Comparison of ENCODE assay signal across 11 cellular contexts in genomic region chr3:79767194-79767952, GRCh38. TPM values are rescaled to one million over a fixed set of nuclear protein-coding genes. Genes with fewer than 3 reads are reported as not detected.
DNase-seq lines count a peak whose midpoint lies in the region; ATAC-seq and TF ChIP-seq lines count a peak whose summit lies in the region.
"Had no signal": no experiment of that assay in that cellular context is flagged by ENCODE, and none has a peak within 500 bp of the region (broad histone marks: within the 10 kb centered on the region; RNA-seq: fewer than 3 reads in every experiment).

No MANE protein-coding gene starts in this region.

- H3K27ac ChIP-seq in stomach smooth muscle (ENCODE audit: low read length), result no peak overlapping the region
- no peak overlapping the region for H3K27ac ChIP-seq in left lung
- no peak overlapping the region for H3K27ac ChIP-seq in body of pancreas
- H3K27ac ChIP-seq: 22Rv1, gastrocnemius medialis had no signal

- 1 to 7% methylated on average over 26 to 27 of the region's 27 CpGs for WGBS in body of pancreas, 2 donors

- TF ChIP-seq POLR2A in body of pancreas (IDR thresholded peaks at IDR 0.05), result no peak

- intact Hi-C loops in left lung (cut with DNase I), result no loop called here
- intact Hi-C loops in body of pancreas (cut with DNase I), result no loop called here

- H3K4me3 ChIP-seq in kidney epithelial cell (ENCODE audit: low read depth, low read length) (peak overlapping the region; percentile 39), stomach smooth muscle (ENCODE audit: low read length in 2 of 2) (peak overlapping the region; percentile 54 to 64), left lung (no peak overlapping the region), body of pancreas (no peak overlapping the region)

- peaks cover 4% of the 10 kb centered on the region for H3K4me1 ChIP-seq in stomach smooth muscle (ENCODE audit: control insufficient read depth, insufficient read depth, low read length)
- no peaks in the 10 kb centered on the region for H3K4me1 ChIP-seq in left lung
- peaks cover 4% of the 10 kb centered on the region for H3K4me1 ChIP-seq in body of pancreas
- H3K4me1 ChIP-seq: gastrocnemius medialis had no signal

- no peak overlapping the region for H3K9ac ChIP-seq in stomach smooth muscle (ENCODE audit: low read length in 2 of 2)

- DNase-seq in DMS 273 (lab: John Stamatoyannopoulos, UW; ENCODE audit: unreplicated experiment) (peak; percentile 2), DMS 273 treated with DMSO at 0.1 percent for 48 hours (lab: John Stamatoyannopoulos, UW) (no peak), astrocyte of the hippocampus (ENCODE audit: low read depth, low spot score) (peak; percentile 63), kidney epithelial cell (ENCODE audit: low read depth) (no peak), left lung (no peak), body of pancreas (no peak)
- no peak for DNase-seq in activated CD8-positive, alpha-beta memory T cell treated with anti-CD3 and anti-CD28 coated beads, Interleukin-2, amount 50 U/mL, for 4 hours
- DNase-seq: gastrocnemius medialis, NCI-H187 had no signal

- H3K9me3 ChIP-seq in stomach smooth muscle (ENCODE audit: control insufficient read depth in 2 of 2, low read length in 2 of 2), result no peaks in the 10 kb centered on the region
- no peaks in the 10 kb centered on the region for H3K9me3 ChIP-seq in left lung
- H3K9me3 ChIP-seq in body of pancreas, result no peaks in the 10 kb centered on the region
- H3K9me3 ChIP-seq: gastrocnemius medialis had no signal

- H3K36me3 ChIP-seq in kidney epithelial cell (ENCODE audit: control insufficient read depth, insufficient read depth, low read length) (no peaks in the 10 kb centered on the region), stomach smooth muscle (ENCODE audit: control insufficient read depth in 2 of 2, insufficient read depth in 2 of 2, low read length in 2 of 2) (no peaks in the 10 kb centered on the region), left lung (no peaks in the 10 kb centered on the region), body of pancreas (replicated peaks in 1 of 2; ENCODE audit: insufficient read depth in 1 of 2, low read depth in 2 of 2) (no peaks in the 10 kb centered on the region)
- H3K36me3 ChIP-seq: gastrocnemius medialis had no signal

- TF ChIP-seq CTCF in kidney epithelial cell (IDR thresholded peaks at IDR 0.05; ENCODE audit: insufficient read depth, low read length, poor library complexity, severe bottlenecking) (peak; percentile 23), left lung (IDR thresholded peaks at IDR 0.05) (no peak), body of pancreas (IDR thresholded peaks at IDR 0.05) (no peak)

- ATAC-seq in left lung (no peak), body of pancreas (no peak)
- ATAC-seq: gastrocnemius medialis had no signal

- H3K27me3 ChIP-seq in kidney epithelial cell (ENCODE audit: control insufficient read depth, insufficient read depth, low read length) (peaks cover 25% of the 10 kb centered on the region), stomach smooth muscle (ENCODE audit: control insufficient read depth in 1 of 2, insufficient read depth in 2 of 2, low read length in 2 of 2) (peaks cover 17 to 19% of the 10 kb centered on the region in 2 donors), left lung (peaks cover 18 to 40% of the 10 kb centered on the region in 2 donors), body of pancreas (no peaks in the 10 kb centered on the region)

RNA-seq across cellular contexts. Expression of gene ROBO1, which starts 0.4 kb away (rescaled TPM):
- total RNA-seq in kidney epithelial cell (31.7 and 38.2 TPM in 2 replicates), left lung (10 to 100 TPM; 20.3 to 46.8 TPM), body of pancreas (1 to 10 TPM; 3.9 to 9.9 TPM)

Comparison
In these comparisons a context has a peak if more than half of its experiments do, and no peak if none do; other contexts are left out.
1. DNase-seq: peak in DMS 273 (single experiment) and astrocyte of the hippocampus (single experiment); none in DMS 273 treated with DMSO at 0.1 percent for 48 hours (single experiment), kidney epithelial cell (single experiment), activated CD8-positive, alpha-beta memory T cell treated with anti-CD3 and anti-CD28 coated beads, Interleukin-2, amount 50 U/mL, for 4 hours (single experiment), left lung (0 of 2) and body of pancreas (0 of 4).
2. H3K4me3 ChIP-seq: peak in kidney epithelial cell (single experiment) and stomach smooth muscle (2 of 2); none in left lung (0 of 2) and body of pancreas (0 of 2).